1 cellular context compared by ENCODE assay signal in the genomic region with DNA sequence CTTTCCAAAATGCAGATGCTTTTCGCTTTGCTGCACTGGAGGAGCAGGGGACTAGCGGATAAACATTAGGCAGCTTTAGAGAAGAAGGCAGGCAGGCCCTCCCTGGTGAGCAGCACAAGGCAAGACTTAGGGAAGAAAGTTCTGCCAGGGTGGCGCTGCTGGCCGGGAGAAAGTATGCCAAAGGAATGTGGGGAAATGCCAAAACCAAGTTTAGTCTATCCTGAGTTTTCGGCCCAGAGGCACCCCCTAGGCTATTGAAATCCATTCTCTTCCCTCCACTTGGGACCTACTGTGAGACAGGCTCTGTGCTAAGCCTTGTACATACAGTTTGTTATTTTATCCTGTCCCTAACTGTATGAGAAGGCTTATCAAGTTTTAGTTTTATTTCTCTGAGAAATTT.
TF ChIP-seq lines count a peak whose summit lies in the region.

No MANE protein-coding gene starts in this region.

TF ChIP-seq in IMR-90, 13 proteins besides CTCF, POLR2A, EP300 and RAD21 (continued from another document):
- no peak for TF ChIP-seq ELK1 (IDR thresholded peaks at IDR 0.05; ENCODE audit: borderline replicate concordance, low read depth, low read length)
- TF ChIP-seq, protein P1, sequence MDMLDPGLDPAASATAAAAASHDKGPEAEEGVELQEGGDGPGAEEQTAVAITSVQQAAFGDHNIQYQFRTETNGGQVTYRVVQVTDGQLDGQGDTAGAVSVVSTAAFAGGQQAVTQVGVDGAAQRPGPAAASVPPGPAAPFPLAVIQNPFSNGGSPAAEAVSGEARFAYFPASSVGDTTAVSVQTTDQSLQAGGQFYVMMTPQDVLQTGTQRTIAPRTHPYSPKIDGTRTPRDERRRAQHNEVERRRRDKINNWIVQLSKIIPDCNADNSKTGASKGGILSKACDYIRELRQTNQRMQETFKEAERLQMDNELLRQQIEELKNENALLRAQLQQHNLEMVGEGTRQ (IDR thresholded peaks at IDR 0.05; ENCODE audit: low read depth, low read length): no peak
- no peak for TF ChIP-seq RFX5 (IDR thresholded peaks at IDR 0.05; ENCODE audit: low read depth, low read length)
- TF ChIP-seq BHLHE40 (IDR thresholded peaks at IDR 0.05; ENCODE audit: low read depth, low read length): no peak
- no peak for TF ChIP-seq RCOR1 (IDR thresholded peaks at IDR 0.05; ENCODE audit: insufficient replicate concordance, low read length)
- no peak for TF ChIP-seq MXI1 (IDR thresholded peaks at IDR 0.05; ENCODE audit: borderline replicate concordance, low read depth, low read length)
- no peak for TF ChIP-seq FOS (IDR thresholded peaks at IDR 0.05; ENCODE audit: low read depth, low read length)
- TF ChIP-seq CHD1 (IDR thresholded peaks at IDR 0.05; ENCODE audit: low read depth, low read length): no peak
- no peak for TF ChIP-seq MAFK (IDR thresholded peaks at IDR 0.05; ENCODE audit: low read depth, low read length)
- no peak for TF ChIP-seq MAZ (IDR thresholded peaks at IDR 0.05; ENCODE audit: borderline replicate concordance, low read depth, low read length)
